26 cellular contexts compared by ENCODE assay signal in genomic region chr4:176031927-176032326, GRCh38. TPM values are rescaled to one million over a fixed set of nuclear protein-coding genes. Genes with fewer than 3 reads are reported as not detected.
DNase-seq lines count a peak whose midpoint lies in the region; ATAC-seq, FAIRE-seq and TF ChIP-seq lines count a peak whose summit lies in the region.
"Had no signal": no experiment of that assay in that cellular context is flagged by ENCODE, and none has a peak within 500 bp of the region (broad histone marks: within the 10 kb centered on the region; RNA-seq: fewer than 3 reads in every experiment).

No MANE protein-coding gene starts in this region.

- H3K9ac ChIP-seq in mammary epithelial cell (ENCODE audit: insufficient read depth, low read length) (no peak overlapping the region), keratinocyte (ENCODE audit: control insufficient read depth, extremely low read depth, insufficient read depth, low read length) (no peak overlapping the region)
- H3K9ac ChIP-seq: KMS-11 had no signal

- H3K4me1 ChIP-seq in mammary epithelial cell (ENCODE audit: insufficient read depth, low read length) (no peaks in the 10 kb centered on the region), keratinocyte (ENCODE audit: control insufficient read depth, extremely low read depth, insufficient read depth, low read length) (peaks cover 7% of the 10 kb centered on the region), Peyer's patch (no peaks in the 10 kb centered on the region)
- H3K4me1 ChIP-seq: Caco-2, SJSA1 had no signal

- BruUV-seq in mammary epithelial cell (replicated peaks; lab: Mats Ljungman, UMichigan): no TSS peak

- no peaks in the 10 kb centered on the region for H3K9me1 ChIP-seq in keratinocyte (ENCODE audit: control insufficient read depth, extremely low read depth, insufficient read depth, low read length)

- H3K27me3 ChIP-seq in mammary epithelial cell (ENCODE audit: insufficient read depth, low read length): no peaks in the 10 kb centered on the region
- H3K27me3 ChIP-seq in keratinocyte (ENCODE audit: control insufficient read depth, extremely low read depth, insufficient read depth, low read length): no peaks in the 10 kb centered on the region
- no peaks in the 10 kb centered on the region for H3K27me3 ChIP-seq in Peyer's patch
- H3K27me3 ChIP-seq: SJSA1 had no signal

- FAIRE-seq in keratinocyte (lab: Jason Lieb, UNC): peak; percentile 63
- FAIRE-seq: GM12878, RCC 7860 had no signal

- CTCF ChIA-PET in mammary epithelial cell (lab: Charles Lee; ENCODE audit: low non-redundant PET): no interaction called here

- in situ Hi-C loops in mammary epithelial cell (cut with MboI; ENCODE audit: low sequenced_read_pairs in 2 of 2): no loop called here

- no peak overlapping the region for H3K27ac ChIP-seq in mammary epithelial cell (ENCODE audit: insufficient read depth, low read depth, low read length)
- no peak overlapping the region for H3K27ac ChIP-seq in keratinocyte (ENCODE audit: control insufficient read depth, insufficient read depth, low read length)
- H3K27ac ChIP-seq in Peyer's patch: no peak overlapping the region
- H3K27ac ChIP-seq: KMS-11, SJSA1 had no signal

- H3K4me3 ChIP-seq in mammary epithelial cell (replicated peaks in 1 of 3; ENCODE audit: insufficient read depth in 1 of 3, low read depth in 2 of 3, low read length in 3 of 3) (no peak overlapping the region), keratinocyte (ENCODE audit: control insufficient read depth in 2 of 3, extremely low read depth in 1 of 3, insufficient read depth in 2 of 3, low read depth in 1 of 3, low read length in 3 of 3) (no peak overlapping the region), Peyer's patch (no peak overlapping the region)
- H3K4me3 ChIP-seq: GM12878, GM23338, SJSA1 had no signal

- H3K36me3 ChIP-seq in mammary epithelial cell (ENCODE audit: insufficient read depth, low read length) (no peaks in the 10 kb centered on the region), keratinocyte (ENCODE audit: control insufficient read depth in 2 of 2, extremely low read depth in 1 of 2, insufficient read depth in 2 of 2, low read length in 2 of 2) (no peaks in the 10 kb centered on the region), Peyer's patch (no peaks in the 10 kb centered on the region)
- H3K36me3 ChIP-seq: SJSA1 had no signal

- WGBS in mammary epithelial cell (ENCODE audit: low coverage, missing lambda C conversion rate): 29% methylated on average over 4 of the region's 4 CpGs

- intact Hi-C loops in mammary epithelial cell (cut with micrococcal nuclease): loop anchor here (5.0 kb wide), 1 partner anchor 290 kb away; no protein-coding TSS in a partner anchor

- no peaks in the 10 kb centered on the region for H3K79me2 ChIP-seq in mammary epithelial cell (ENCODE audit: insufficient read depth, low read length)
- no peaks in the 10 kb centered on the region for H3K79me2 ChIP-seq in keratinocyte (ENCODE audit: control insufficient read depth, insufficient read depth, low read length)

- no peak for TF ChIP-seq CTCF in mammary epithelial cell (conservative IDR thresholded peaks at IDR 0.05 in 1 of 2, IDR thresholded peaks at IDR 0.05 in 1 of 2; ENCODE audit: extremely low read depth in 1 of 2, insufficient read depth in 1 of 2, low read depth in 1 of 2, low read length in 2 of 2)
- no peak for TF ChIP-seq CTCF in keratinocyte (optimal IDR thresholded peaks at IDR 0.05 in 1 of 3, IDR thresholded peaks at IDR 0.05 in 1 of 3, conservative IDR thresholded peaks at IDR 0.05 in 1 of 3; ENCODE audit: extremely low read depth in 1 of 3, insufficient read depth in 2 of 3, low read length in 3 of 3)
- no peak for TF ChIP-seq CTCF in Peyer's patch (IDR thresholded peaks at IDR 0.05)

- DNase-seq in HPDE6-E6E7 (ENCODE audit: extremely low spot score) (peak; percentile 21), NCI-H69 (lab: John Stamatoyannopoulos, UW) (peak; percentile 12), mammary epithelial cell (peak; percentile 52), keratinocyte (ENCODE audit: low read depth, low spot score) (peak; percentile 9), NOMO-1 treated with dmso at 0.1 percent for 144 hours (lab: John Stamatoyannopoulos, UW; ENCODE audit: unreplicated experiment) (no peak), Peyer's patch (no peak), NCI-H1694 treated with DMSO at 0.1 percent for 48 hours (lab: John Stamatoyannopoulos, UW) (no peak)
- DNase-seq: C1 segment of cervical spinal cord; Caco-2; CD8-positive, alpha-beta T cell; GDM1; H9; NCI-H1092 treated with DMSO at 0.1 percent for 48 hours; NCI-H2029 treated with DMSO at 0.1 percent for 48 hours; NCI-H2171; NCI-H345; NCI-H510A treated with DMSO at 0.1 percent for 48 hours; OCI-M1; Right ventricle myocardium superior; T-cell had no signal

- ATAC-seq in HG02852 (IDR thresholded peaks at IDR 0.05; ENCODE audit: unreplicated experiment): no peak
- ATAC-seq: CD8-positive, alpha-beta T cell; GM12878; GM23338; T-cell had no signal

- no peaks in the 10 kb centered on the region for H4K20me1 ChIP-seq in mammary epithelial cell (ENCODE audit: insufficient read depth, low read length)
- no peaks in the 10 kb centered on the region for H4K20me1 ChIP-seq in keratinocyte (ENCODE audit: control insufficient read depth, extremely low read depth, insufficient read depth, low read length)

- no peak overlapping the region for H3K4me2 ChIP-seq in mammary epithelial cell (ENCODE audit: insufficient read depth, low read depth, low read length)
- H3K4me2 ChIP-seq in keratinocyte (ENCODE audit: control insufficient read depth, extremely low read depth, insufficient read depth, low read depth, low read length): peak overlapping the region; percentile 4
- H3K4me2 ChIP-seq: GM23338, KMS-11 had no signal

- H3K9me3 ChIP-seq in mammary epithelial cell (replicated peaks; ENCODE audit: insufficient read depth, low read length): no peaks in the 10 kb centered on the region
- no peaks in the 10 kb centered on the region for H3K9me3 ChIP-seq in keratinocyte (ENCODE audit: control insufficient read depth, low read depth, low read length)
- H3K9me3 ChIP-seq in Peyer's patch: no peaks in the 10 kb centered on the region
- H3K9me3 ChIP-seq: Caco-2, SJSA1 had no signal

- no peak for TF ChIP-seq POLR2A in Peyer's patch (IDR thresholded peaks at IDR 0.05)

- H2AFZ ChIP-seq in mammary epithelial cell (ENCODE audit: low read depth, low read length) (no peak overlapping the region), keratinocyte (ENCODE audit: control insufficient read depth, low read length) (no peak overlapping the region)
- H2AFZ ChIP-seq: GM23338 had no signal

- dilution Hi-C loops in mammary epithelial cell (cut with HindIII; ENCODE audit: low sequenced_read_pairs) (no loop called here), keratinocyte (cut with MboI; ENCODE audit: extremely low pct_ligation_motif_present, low sequenced_read_pairs) (loop anchor here (25.0 kb wide), 1 partner anchor 305 kb away; no protein-coding TSS in a partner anchor)

RNA-seq across cellular contexts. Expression of gene WDR17, which starts 33.7 kb away (rescaled TPM):
- total RNA-seq in mammary epithelial cell: under 1 TPM; 0.33 to 0.42 TPM
- 0.18 TPM for polyA plus RNA-seq in mammary epithelial cell
- not detected for polyA minus RNA-seq in mammary epithelial cell
- polyA plus RNA-seq in keratinocyte: 0.39 to 1.3 TPM (median 1.1 TPM) in 3 replicates
- polyA plus RNA-seq in keratinocyte (2011; ENCODE audit: low read depth): not detected
- polyA plus RNA-seq in keratinocyte (2011; cell fraction: cytosol; rRNA removed): 0.34 and 0.68 TPM in 2 replicates
- polyA plus RNA-seq in keratinocyte (2011; cell fraction: nucleus; rRNA removed): 1.5 and 2.3 TPM in 2 replicates
- polyA plus RNA-seq in keratinocyte (2012; ENCODE audit: low replicate concordance): 0.03 and 0.33 TPM in 2 replicates
- polyA minus RNA-seq in keratinocyte: 0.10 to 1.9 TPM (median 0.40 TPM) in 3 replicates
- 0.77 TPM for polyA minus RNA-seq in keratinocyte (2011; cell fraction: cytosol; rRNA and poly(A)+ RNA removed)
- 1.3 TPM in 2 replicates for polyA minus RNA-seq in keratinocyte (2011; cell fraction: nucleus; rRNA and poly(A)+ RNA removed)
- total RNA-seq in Peyer's patch: 1 to 10 TPM in 3 of 4 donors, under 1 TPM in 1; 0.57 to 6.7 (median 1.8) TPM

Comparison
In these comparisons a context has a peak if more than half of its experiments do, and no peak if none do; other contexts are left out.
1. DNase-seq: peak in HPDE6-E6E7 (single experiment), NCI-H69 (single experiment), mammary epithelial cell (single experiment) and keratinocyte (single experiment); none in NOMO-1 treated with dmso at 0.1 percent for 144 hours (single experiment), Peyer's patch (0 of 3) and NCI-H1694 treated with DMSO at 0.1 percent for 48 hours (single experiment).